Comparison of ENCODE assay signal across 36 cellular contexts in the genomic region with DNA sequence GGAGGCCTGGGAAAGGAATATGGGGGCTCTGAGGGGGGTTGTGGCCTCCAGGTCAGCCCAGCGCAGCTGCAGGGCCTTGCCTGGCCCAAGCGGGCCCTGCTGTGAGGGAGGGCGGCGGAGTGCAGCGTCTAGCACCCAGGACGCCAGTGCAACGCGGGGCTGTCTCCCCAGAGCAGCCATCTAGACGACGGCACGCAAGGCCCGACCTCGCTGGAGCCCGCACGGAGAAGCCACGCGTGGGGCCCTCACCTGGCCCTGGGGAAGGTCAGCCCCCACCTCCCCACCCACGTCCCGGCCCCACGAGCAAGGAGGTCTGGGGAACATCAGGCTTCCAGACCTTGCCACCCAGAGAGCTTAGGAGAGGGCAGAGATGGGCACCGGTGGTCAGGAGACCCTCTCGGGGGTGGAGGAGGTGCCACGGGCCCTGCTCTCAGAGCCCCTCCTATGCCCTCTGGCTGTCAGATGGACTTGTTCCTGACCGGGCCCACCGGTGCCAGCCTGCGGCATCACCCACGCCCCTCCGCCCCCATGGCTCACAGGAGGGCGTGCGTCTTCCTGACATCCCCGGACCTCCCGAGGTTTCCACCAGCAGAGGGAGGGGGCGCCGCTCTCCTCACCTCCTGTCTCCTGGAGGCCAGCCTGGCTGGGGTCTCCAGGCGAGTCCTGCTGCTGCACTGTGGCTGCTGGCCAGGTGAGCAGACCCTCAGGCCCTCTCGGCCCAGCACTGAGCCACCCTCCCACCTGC. TPM values are rescaled to one million over a fixed set of nuclear protein-coding genes. Genes with fewer than 3 reads are reported as not detected.
A peak's percentile ranks its signal among the peaks of the same experiment; 100 is the strongest.
DNase-seq lines count a peak whose midpoint lies in the region; ATAC-seq, FAIRE-seq and TF ChIP-seq lines count a peak whose summit lies in the region.
"Had no signal": no experiment of that assay in that cellular context is flagged by ENCODE, and none has a peak within 500 bp of the region (broad histone marks: within the 10 kb centered on the region; RNA-seq: fewer than 3 reads in every experiment).

No MANE protein-coding gene starts in this region.

- no peak overlapping the region for H3K27ac Mint-ChIP-seq in activated CD8-positive, alpha-beta T cell treated with anti-CD3 and anti-CD28 coated beads, Interleukin-2, amount 10 ng/mL, durations not matched to agents 7 days and 5 days
- H3K27ac Mint-ChIP-seq in activated CD8-positive, alpha-beta T cell treated with anti-CD3 and anti-CD28 coated beads for 36 hours = no peak overlapping the region
- H3K27ac Mint-ChIP-seq: activated T-cell treated with anti-CD3 and anti-CD28 coated beads, Interleukin-2, amount 50 U/mL, for 72 hours; brain; CD4-positive, alpha-beta T cell; mesothelial cell of epicardium; naive B cell; stimulated activated naive B cell treated with anti-CD40 and anti-IgM and Interleukin-4, amounts not matched to agents 10 μg/mL and 1 μg/mL and 100 μg/mL, for 72 hours had no signal

- no peaks in the 10 kb centered on the region for H3K36me3 ChIP-seq in kidney (ENCODE audit: control insufficient read depth in 1 of 2, insufficient read depth in 2 of 2, low read length in 2 of 2)
- no peaks in the 10 kb centered on the region for H3K36me3 ChIP-seq in OCI-LY7 (ENCODE audit: insufficient read depth, low read length)
- H3K36me3 ChIP-seq: SJCRH30, WERI-Rb-1 had no signal

- H3K27ac ChIP-seq in kidney (ENCODE audit: low read depth in 2 of 2, low read length in 2 of 2) (no peak overlapping the region), OCI-LY7 (ENCODE audit: low read depth, low read length, poor library complexity, severe bottlenecking) (no peak overlapping the region)
- H3K27ac ChIP-seq: SJCRH30, testis, WERI-Rb-1 had no signal

- H3K9me3 ChIP-seq in kidney (ENCODE audit: control insufficient read depth in 1 of 2, low read length in 2 of 2) = no peaks in the 10 kb centered on the region
- no peaks in the 10 kb centered on the region for H3K9me3 ChIP-seq in OCI-LY7 (ENCODE audit: low read length)
- H3K9me3 ChIP-seq: SJCRH30, testis had no signal

- no peak for TF ChIP-seq CTCF in activated CD8-positive, alpha-beta T cell treated with anti-CD3 and anti-CD28 coated beads for 36 hours (IDR thresholded peaks at IDR 0.05)
- TF ChIP-seq CTCF in GM20000 (IDR thresholded peaks at IDR 0.05; ENCODE audit: extremely low read depth, missing control alignments) (no peak), kidney (IDR thresholded peaks at IDR 0.05; ENCODE audit: borderline replicate concordance, extremely low read depth, insufficient read depth) (no peak), OCI-LY7 (conservative IDR thresholded peaks at IDR 0.05; ENCODE audit: low read length) (no peak)

- H3K9me2 ChIP-seq in OCI-LY7 (ENCODE audit: insufficient read depth, low read length) = no peaks in the 10 kb centered on the region

- intact Hi-C loops in activated CD8-positive, alpha-beta T cell treated with anti-CD3 and anti-CD28 coated beads for 36 hours (cut with micrococcal nuclease) = no loop called here
- intact Hi-C loops in kidney (cut with DNase I) = no loop called here
- intact Hi-C loops in OCI-LY7 (cut with micrococcal nuclease; ENCODE audit: unreplicated experiment) = no loop called here

- no peaks in the 10 kb centered on the region for H3K79me2 ChIP-seq in OCI-LY7 (ENCODE audit: insufficient read depth, low read depth, low read length)

- no peak overlapping the region for H3K4me3 Mint-ChIP-seq in activated CD8-positive, alpha-beta T cell treated with anti-CD3 and anti-CD28 coated beads, Interleukin-2, amount 10 ng/mL, durations not matched to agents 7 days and 5 days
- H3K4me3 Mint-ChIP-seq in activated CD8-positive, alpha-beta T cell treated with anti-CD3 and anti-CD28 coated beads for 36 hours = no peak overlapping the region
- H3K4me3 Mint-ChIP-seq: activated T-cell treated with anti-CD3 and anti-CD28 coated beads, Interleukin-2, amount 50 U/mL, for 72 hours; brain; CD4-positive, alpha-beta T cell; mesothelial cell of epicardium; naive B cell; stimulated activated naive B cell treated with anti-CD40 and anti-IgM and Interleukin-4, amounts not matched to agents 10 μg/mL and 1 μg/mL and 100 μg/mL, for 72 hours had no signal

- H4K20me1 ChIP-seq in OCI-LY7 (ENCODE audit: insufficient read depth, low read length) = no peaks in the 10 kb centered on the region

- peaks cover 3% of the 10 kb centered on the region for H3K27me3 Mint-ChIP-seq in activated CD8-positive, alpha-beta T cell treated with anti-CD3 and anti-CD28 coated beads, Interleukin-2, amount 10 ng/mL, durations not matched to agents 7 days and 5 days (ENCODE audit: low read depth)
- H3K27me3 Mint-ChIP-seq in activated CD8-positive, alpha-beta T cell treated with anti-CD3 and anti-CD28 coated beads for 36 hours = no peaks in the 10 kb centered on the region
- H3K27me3 Mint-ChIP-seq: CD4-positive, alpha-beta T cell had no signal

- H3K4me1 ChIP-seq in kidney (ENCODE audit: control insufficient read depth in 1 of 2, insufficient read depth in 1 of 2, low read depth in 1 of 2, low read length in 2 of 2) (no peaks in the 10 kb centered on the region), OCI-LY7 (ENCODE audit: insufficient read depth, low read length, poor library complexity, severe bottlenecking) (no peaks in the 10 kb centered on the region)

- no peaks in the 10 kb centered on the region for H3K9me3 Mint-ChIP-seq in activated CD8-positive, alpha-beta T cell treated with anti-CD3 and anti-CD28 coated beads, Interleukin-2, amount 10 ng/mL, durations not matched to agents 7 days and 5 days (ENCODE audit: insufficient read depth)
- H3K9me3 Mint-ChIP-seq in activated CD8-positive, alpha-beta T cell treated with anti-CD3 and anti-CD28 coated beads for 36 hours = no peaks in the 10 kb centered on the region
- H3K9me3 Mint-ChIP-seq: activated T-cell treated with anti-CD3 and anti-CD28 coated beads, Interleukin-2, amount 50 U/mL, for 72 hours; brain; CD4-positive, alpha-beta T cell; mesothelial cell of epicardium; naive B cell; stimulated activated naive B cell treated with anti-CD40 and anti-IgM and Interleukin-4, amounts not matched to agents 10 μg/mL and 1 μg/mL and 100 μg/mL, for 72 hours had no signal

- DNase-seq in activated CD8-positive, alpha-beta T cell treated with anti-CD3 and anti-CD28 coated beads, Interleukin-2, amount 10 ng/mL, durations not matched to agents 7 days and 5 days = peak; percentile 8
- DNase-seq in activated CD8-positive, alpha-beta T cell treated with anti-CD3 and anti-CD28 coated beads for 36 hours = no peak
- DNase-seq in GM20000 (ENCODE audit: low spot score) (peak; percentile 7), kidney (peak; percentile 70), DMS53 treated with DMSO at 0.1 percent for 48 hours (lab: John Stamatoyannopoulos, UW; ENCODE audit: unreplicated experiment) (no peak), OCI-LY7 (ENCODE audit: low spot score) (no peak), glomerular visceral epithelial cell (ENCODE audit: extremely low spot score) (no peak)
- DNase-seq in stimulated activated naive CD8-positive, alpha-beta T cell treated with anti-CD3 and anti-CD28 coated beads, Interleukin-15, Interleukin-2, amounts not matched to agents 100 U/mL and 50 U/mL, for 24 hours = no peak
- DNase-seq: activated CD4-positive, alpha-beta T cell treated with anti-CD3 and anti-CD28 coated beads for 4 hours; activated naive CD4-positive, alpha-beta T cell treated with Interleukin-2 at 50 U/mL for 16 hours; activated T-cell treated with anti-CD3 and anti-CD28 coated beads, Interleukin-2, amount 50 U/mL, for 72 hours; CD4-positive, alpha-beta T cell; effector CD4-positive, alpha-beta T cell; naive B cell; NCI-H1048; NCI-H2107; NCI-H748 treated with DMSO at 0.1 percent for 48 hours; SJCRH30; stimulated activated naive B cell treated with anti-CD40 and anti-IgM and Interleukin-4, amounts not matched to agents 10 μg/mL and 1 μg/mL and 100 μg/mL, for 72 hours; testis; WERI-Rb-1 had no signal

- POLR2A ChIA-PET in activated CD8-positive, alpha-beta T cell treated with anti-CD3 and anti-CD28 coated beads, Interleukin-2, amount 10 ng/mL, durations not matched to agents 7 days and 5 days (lab: Charles Lee) = no interaction called here
- POLR2A ChIA-PET in activated CD8-positive, alpha-beta T cell treated with anti-CD3 and anti-CD28 coated beads for 36 hours (lab: Charles Lee) = no interaction called here
- POLR2A ChIA-PET in OCI-LY7 (lab: Charles Lee) = no interaction called here

- H3K4me2 ChIP-seq in OCI-LY7 (ENCODE audit: low read length) = no peak overlapping the region

- H3K4me3 ChIP-seq in kidney (ENCODE audit: low read length in 2 of 2) (no peak overlapping the region), OCI-LY7 (ENCODE audit: low read depth, low read length, poor library complexity, severe bottlenecking) (no peak overlapping the region)
- H3K4me3 ChIP-seq: K562, SJCRH30, testis had no signal

- no peak overlapping the region for H2AFZ ChIP-seq in OCI-LY7 (ENCODE audit: low read length)

- ATAC-seq in activated CD8-positive, alpha-beta T cell treated with anti-CD3 and anti-CD28 coated beads, Interleukin-2, amount 10 ng/mL, durations not matched to agents 7 days and 5 days = no peak
- no peak for ATAC-seq in activated CD8-positive, alpha-beta T cell treated with anti-CD3 and anti-CD28 coated beads for 36 hours
- ATAC-seq in stimulated activated naive CD8-positive, alpha-beta T cell treated with anti-CD3 and anti-CD28 coated beads, Interleukin-15, Interleukin-2, amounts not matched to agents 100 U/mL and 50 U/mL, for 24 hours = peak; percentile 11
- ATAC-seq: activated T-cell treated with anti-CD3 and anti-CD28 coated beads, Interleukin-2, amount 50 U/mL, for 72 hours; K562; stimulated activated naive B cell treated with anti-CD40 and anti-IgM and Interleukin-4, amounts not matched to agents 10 μg/mL and 1 μg/mL and 100 μg/mL, for 72 hours had no signal

- no peak for FAIRE-seq in kidney (lab: Jason Lieb, UNC)
- FAIRE-seq: A204.1, D721Med, GM18507, GM19239, HTR-8/SVneo, K562, urothelium cell line had no signal

- H3K4me1 Mint-ChIP-seq in activated CD8-positive, alpha-beta T cell treated with anti-CD3 and anti-CD28 coated beads, Interleukin-2, amount 10 ng/mL, durations not matched to agents 7 days and 5 days (ENCODE audit: low read depth) = peaks cover 12% of the 10 kb centered on the region
- peaks cover 6% of the 10 kb centered on the region for H3K4me1 Mint-ChIP-seq in activated CD8-positive, alpha-beta T cell treated with anti-CD3 and anti-CD28 coated beads for 36 hours (ENCODE audit: low read depth)
- H3K4me1 Mint-ChIP-seq: mesothelial cell of epicardium had no signal

- H3K36me3 Mint-ChIP-seq in activated CD8-positive, alpha-beta T cell treated with anti-CD3 and anti-CD28 coated beads, Interleukin-2, amount 10 ng/mL, durations not matched to agents 7 days and 5 days (ENCODE audit: low read depth) = no peaks in the 10 kb centered on the region
- no peaks in the 10 kb centered on the region for H3K36me3 Mint-ChIP-seq in activated CD8-positive, alpha-beta T cell treated with anti-CD3 and anti-CD28 coated beads for 36 hours (ENCODE audit: low read depth)
- H3K36me3 Mint-ChIP-seq: brain; mesothelial cell of epicardium; naive B cell; stimulated activated naive B cell treated with anti-CD40 and anti-IgM and Interleukin-4, amounts not matched to agents 10 μg/mL and 1 μg/mL and 100 μg/mL, for 72 hours had no signal

- BruUV-seq in OCI-LY7 (replicated peaks; lab: Mats Ljungman, UMichigan) = no TSS peak

- CTCF ChIA-PET in activated CD8-positive, alpha-beta T cell treated with anti-CD3 and anti-CD28 coated beads, Interleukin-2, amount 10 ng/mL, durations not matched to agents 7 days and 5 days (lab: Charles Lee) = no interaction called here
- CTCF ChIA-PET in activated CD8-positive, alpha-beta T cell treated with anti-CD3 and anti-CD28 coated beads for 36 hours (lab: Charles Lee) = no interaction called here
- CTCF ChIA-PET in OCI-LY7 (lab: Charles Lee; ENCODE audit: unreplicated experiment) = no interaction called here

- no peak overlapping the region for H3K9ac ChIP-seq in kidney (ENCODE audit: low read length in 2 of 2)

RNA-seq across cellular contexts. Expression of a gene that starts 17.0 kb away (rescaled TPM):
- total RNA-seq in activated CD8-positive, alpha-beta T cell treated with anti-CD3 and anti-CD28 coated beads, Interleukin-2, amount 10 ng/mL, durations not matched to agents 7 days and 5 days = 10 to 100 TPM; 21.6 to 23.8 TPM
- total RNA-seq in activated CD8-positive, alpha-beta T cell treated with anti-CD3 and anti-CD28 coated beads for 36 hours = 10 to 100 TPM; 14.4 to 14.6 TPM
- total RNA-seq in kidney (6.7 TPM), OCI-LY7 (2022) (1.4 and 2.4 TPM in 2 replicates)
- 1.7 TPM for polyA plus RNA-seq in kidney (ENCODE audit: insufficient read depth, low read depth, low replicate concordance)
- total RNA-seq in OCI-LY7 (2014; rRNA removed; shearing (Covaris generic)) = 0.88 and 2.1 TPM in 2 replicates

RNA-seq across cellular contexts. Expression of a gene that starts 40.5 kb away (rescaled TPM):
- total RNA-seq in activated CD8-positive, alpha-beta T cell treated with anti-CD3 and anti-CD28 coated beads, Interleukin-2, amount 10 ng/mL, durations not matched to agents 7 days and 5 days = not detected
- total RNA-seq in activated CD8-positive, alpha-beta T cell treated with anti-CD3 and anti-CD28 coated beads for 36 hours = not detected
- not detected for total RNA-seq in kidney
- not detected for polyA plus RNA-seq in kidney (ENCODE audit: insufficient read depth, low read depth, low replicate concordance)
- not detected in 2 replicates for total RNA-seq in OCI-LY7 (2014; rRNA removed; shearing (Covaris generic))
- total RNA-seq in OCI-LY7 (2022) = not detected in 2 replicates
- total RNA-seq: activated T-cell treated with anti-CD3 and anti-CD28 coated beads, Interleukin-2, amount 50 U/mL, for 72 hours; CD4-positive, alpha-beta T cell; cerebellum; Daoy; glomerular endothelial cell; H4; K562; liver; mesothelial cell of epicardium; SJCRH30; skeletal muscle tissue; testis had no signal
- polyA plus RNA-seq: K562, liver had no signal

RNA-seq across cellular contexts. Expression of a gene that starts 49.4 kb away (rescaled TPM):
- not detected for total RNA-seq in activated CD8-positive, alpha-beta T cell treated with anti-CD3 and anti-CD28 coated beads, Interleukin-2, amount 10 ng/mL, durations not matched to agents 7 days and 5 days
- total RNA-seq in activated CD8-positive, alpha-beta T cell treated with anti-CD3 and anti-CD28 coated beads for 36 hours = not detected
- total RNA-seq in kidney (not detected), OCI-LY7 (2022) (not detected in 2 replicates)
- not detected for polyA plus RNA-seq in kidney (ENCODE audit: insufficient read depth, low read depth, low replicate concordance)
- total RNA-seq in OCI-LY7 (2014; rRNA removed; shearing (Covaris generic)) = not detected in 2 replicates
- total RNA-seq: activated T-cell treated with anti-CD3 and anti-CD28 coated beads, Interleukin-2, amount 50 U/mL, for 72 hours; CD4-positive, alpha-beta T cell; cerebellum; Daoy; glomerular endothelial cell; H4; K562; liver; mesothelial cell of epicardium; SJCRH30; skeletal muscle tissue; testis had no signal
- polyA plus RNA-seq: K562, liver had no signal

RNA-seq across cellular contexts. Expression of a gene that starts 55.7 kb away (rescaled TPM):
- 10 to 100 TPM; 53.0 to 61.2 TPM for total RNA-seq in activated CD8-positive, alpha-beta T cell treated with anti-CD3 and anti-CD28 coated beads, Interleukin-2, amount 10 ng/mL, durations not matched to agents 7 days and 5 days
- 10 to 100 TPM; 26.8 to 29.1 TPM for total RNA-seq in activated CD8-positive, alpha-beta T cell treated with anti-CD3 and anti-CD28 coated beads for 36 hours
- 50.9 TPM for total RNA-seq in kidney
- polyA plus RNA-seq in kidney (ENCODE audit: insufficient read depth, low read depth, low replicate concordance) = 26.3 TPM
- 54.1 and 78.1 TPM in 2 replicates for total RNA-seq in OCI-LY7 (2014; rRNA removed; shearing (Covaris generic))
- total RNA-seq in OCI-LY7 (2022) = 67.3 and 70.6 TPM in 2 replicates

Comparison
In these comparisons a context has a peak if more than half of its experiments do, and no peak if none do; other contexts are left out.
1. DNase-seq: peak in activated CD8-positive, alpha-beta T cell treated with anti-CD3 and anti-CD28 coated beads, Interleukin-2, amount 10 ng/mL, durations not matched to agents 7 days and 5 days (single experiment), GM20000 (single experiment) and kidney (single experiment); none in activated CD8-positive, alpha-beta T cell treated with anti-CD3 and anti-CD28 coated beads for 36 hours (single experiment), stimulated activated naive CD8-positive, alpha-beta T cell treated with anti-CD3 and anti-CD28 coated beads, Interleukin-15, Interleukin-2, amounts not matched to agents 100 U/mL and 50 U/mL, for 24 hours (single experiment), DMS53 treated with DMSO at 0.1 percent for 48 hours (single experiment), OCI-LY7 (single experiment) and glomerular visceral epithelial cell (single experiment).